Comparison of ENCODE assay signal across 20 cellular contexts in genomic region chr5:173499471-173500212, GRCh38.
DNase-seq lines count a peak whose midpoint lies in the region; ATAC-seq and TF ChIP-seq lines count a peak whose summit lies in the region.
"Had no signal": no experiment of that assay in that cellular context is flagged by ENCODE, and none has a peak within 500 bp of the region (broad histone marks: within the 10 kb centered on the region; RNA-seq: fewer than 3 reads in every experiment).

No MANE protein-coding gene starts in this region.

- TF ChIP-seq CTCF in GM23338 (conservative IDR thresholded peaks at IDR 0.05; ENCODE audit: low read depth in 2 of 2) (no peak), right atrium auricular region (IDR thresholded peaks at IDR 0.05) (no peak), sigmoid colon (IDR thresholded peaks at IDR 0.05) (no peak), nephron progenitor cell (IDR thresholded peaks at IDR 0.05) (no peak)

- H3K9me3 Mint-ChIP-seq in GM23338 (no peaks in the 10 kb centered on the region), nephron progenitor cell (no peaks in the 10 kb centered on the region)
- H3K9me3 Mint-ChIP-seq in activated naive CD8-positive, alpha-beta T cell treated with anti-CD3 and anti-CD28 coated beads, Interleukin-2, amount 50 U/mL, for 24 hours = no peaks in the 10 kb centered on the region
- H3K9me3 Mint-ChIP-seq: activated naive CD4-positive, alpha-beta T cell treated with anti-CD3 and anti-CD28 coated beads, Interleukin-2, amount 10 ng/mL, durations not matched to agents 7 days and 5 days; stimulated activated naive B cell treated with anti-CD40 and anti-IgM and Interleukin-4, amounts not matched to agents 10 μg/mL and 1 μg/mL and 100 μg/mL, for 72 hours had no signal

- peaks cover 5% of the 10 kb centered on the region; the same call in 1 of the 2 replicates for H3K9me2 ChIP-seq in GM23338 (ENCODE audit: insufficient read depth)

- peak overlapping the region; percentile 91; the same call in 1 of the 2 replicates for H2AFZ ChIP-seq in GM23338
- H2AFZ ChIP-seq: GM23248 had no signal

- H3K27me3 Mint-ChIP-seq in GM23338 (ENCODE audit: insufficient read depth, low read depth, poor library complexity) (peaks cover 10% of the 10 kb centered on the region), nephron progenitor cell (ENCODE audit: low read depth, poor library complexity) (no peaks in the 10 kb centered on the region)
- H3K27me3 Mint-ChIP-seq in activated naive CD8-positive, alpha-beta T cell treated with anti-CD3 and anti-CD28 coated beads, Interleukin-2, amount 50 U/mL, for 24 hours = peaks cover 3% of the 10 kb centered on the region
- H3K27me3 Mint-ChIP-seq: activated naive CD4-positive, alpha-beta T cell treated with anti-CD3 and anti-CD28 coated beads, Interleukin-2, amount 10 ng/mL, durations not matched to agents 7 days and 5 days had no signal

- no peaks in the 10 kb centered on the region for H3K79me2 ChIP-seq in GM23338 (replicated peaks; ENCODE audit: insufficient read depth)

- H3K4me3 Mint-ChIP-seq in GM23338 (no peak overlapping the region), nephron progenitor cell (no peak overlapping the region)
- H3K4me3 Mint-ChIP-seq in activated naive CD8-positive, alpha-beta T cell treated with anti-CD3 and anti-CD28 coated beads, Interleukin-2, amount 50 U/mL, for 24 hours = no peak overlapping the region
- H3K4me3 Mint-ChIP-seq: activated naive CD4-positive, alpha-beta T cell treated with anti-CD3 and anti-CD28 coated beads, Interleukin-2, amount 10 ng/mL, durations not matched to agents 7 days and 5 days; stimulated activated naive B cell treated with anti-CD40 and anti-IgM and Interleukin-4, amounts not matched to agents 10 μg/mL and 1 μg/mL and 100 μg/mL, for 72 hours had no signal

- 0 out of 2 replicates have a peak, but pooled peaks cover 2% of the 10 kb centered on the region for H3K4me1 ChIP-seq in GM23338 (ENCODE audit: insufficient read depth)
- H3K4me1 ChIP-seq in adipocyte (ENCODE audit: control insufficient read depth, insufficient read depth, low read length) = peaks cover 63% of the 10 kb centered on the region
- H3K4me1 ChIP-seq in right atrium auricular region = peaks cover 0 to 39% of the 10 kb centered on the region in 2 donors
- H3K4me1 ChIP-seq in sigmoid colon = peaks cover 0 to 54% (median 50%) of the 10 kb centered on the region in 4 donors

- no peaks in the 10 kb centered on the region for H3K36me3 ChIP-seq in GM23338 (ENCODE audit: insufficient read depth)
- H3K36me3 ChIP-seq in adipocyte (ENCODE audit: control insufficient read depth, insufficient read depth, low read length, severe bottlenecking) = no peaks in the 10 kb centered on the region
- H3K36me3 ChIP-seq in right atrium auricular region = no peaks in the 10 kb centered on the region
- H3K36me3 ChIP-seq in sigmoid colon = no peaks in the 10 kb centered on the region
- H3K36me3 ChIP-seq: WERI-Rb-1 had no signal

- ATAC-seq in GM23338 (no peak; the same call in 2 of the 3 replicates), HG02610 (IDR thresholded peaks at IDR 0.05; ENCODE audit: unreplicated experiment) (no peak)
- no peak for ATAC-seq in activated naive CD8-positive, alpha-beta T cell treated with anti-CD3 and anti-CD28 coated beads, Interleukin-2, amount 50 U/mL, for 24 hours
- ATAC-seq: stimulated activated naive B cell treated with anti-CD40 and anti-IgM and Interleukin-4, amounts not matched to agents 10 μg/mL and 1 μg/mL and 100 μg/mL, for 72 hours had no signal

- H3K9me3 ChIP-seq in adipocyte (ENCODE audit: control insufficient read depth, low read length) (no peaks in the 10 kb centered on the region), right atrium auricular region (no peaks in the 10 kb centered on the region), sigmoid colon (no peaks in the 10 kb centered on the region)

- 74 to 87% methylated on average over 14 of the region's 14 CpGs for whole genome bisulfite sequencing in sigmoid colon, 2 donors

- no peak overlapping the region for H3K4me2 ChIP-seq in GM23338

- H3K27ac Mint-ChIP-seq in GM23338 = no peak overlapping the region
- H3K27ac Mint-ChIP-seq in nephron progenitor cell = no peak overlapping the region
- no peak overlapping the region for H3K27ac Mint-ChIP-seq in activated naive CD8-positive, alpha-beta T cell treated with anti-CD3 and anti-CD28 coated beads, Interleukin-2, amount 50 U/mL, for 24 hours
- H3K27ac Mint-ChIP-seq: activated naive CD4-positive, alpha-beta T cell treated with anti-CD3 and anti-CD28 coated beads, Interleukin-2, amount 10 ng/mL, durations not matched to agents 7 days and 5 days; stimulated activated naive B cell treated with anti-CD40 and anti-IgM and Interleukin-4, amounts not matched to agents 10 μg/mL and 1 μg/mL and 100 μg/mL, for 72 hours had no signal

- no peak for TF ChIP-seq POLR2A in sigmoid colon (IDR thresholded peaks at IDR 0.05)

- DNase-seq in GM23338 (ENCODE audit: low spot score) = no peak
- DNase-seq in adipocyte (ENCODE audit: low read depth) = no peak
- DNase-seq in right atrium auricular region (ENCODE audit: low spot score) = peak; percentile 73
- DNase-seq in sigmoid colon = no peak
- no peak for DNase-seq in nephron progenitor cell
- DNase-seq in activated naive CD8-positive, alpha-beta T cell treated with anti-CD3 and anti-CD28 coated beads, Interleukin-2, amount 50 U/mL, for 24 hours = no peak
- no peak for DNase-seq in NCI-H1930 (lab: John Stamatoyannopoulos, UW)
- DNase-seq: activated CD4-positive, alpha-beta T cell treated with anti-CD3 and anti-CD28 coated beads, Interleukin-2, amount 50 U/mL, for 48 hours; activated naive CD4-positive, alpha-beta T cell treated with anti-CD3 and anti-CD28 coated beads, Interleukin-2, amount 10 ng/mL, durations not matched to agents 7 days and 5 days; activated T-cell treated with anti-CD3 and anti-CD28 coated beads, Interleukin-2, amount 50 U/mL, for 1 hour; cortex of kidney; DMS153; foreskin fibroblast; GM23248; Karpas-422; NK-92 treated with Interleukin-12 subunit alpha and Interleukin-12 subunit beta, amount 100 ng/mL, for 24 hours; stimulated activated CD4-positive, alpha-beta T cell treated with anti-CD3 and anti-CD28 coated beads, Interleukin-15, amount 100 ng/mL, for 24 hours; stimulated activated naive B cell treated with anti-CD40 and anti-IgM and Interleukin-4, amounts not matched to agents 10 μg/mL and 1 μg/mL and 100 μg/mL, for 72 hours; WERI-Rb-1 had no signal

- H3K27me3 ChIP-seq in GM23338 (ENCODE audit: insufficient read depth) (no peaks in the 10 kb centered on the region), adipocyte (replicated peaks; ENCODE audit: control insufficient read depth, insufficient read depth, low read length) (no peaks in the 10 kb centered on the region), right atrium auricular region (no peaks in the 10 kb centered on the region), sigmoid colon (no peaks in the 10 kb centered on the region)

- H3K4me3 ChIP-seq in GM23338 (no peak overlapping the region), adipocyte (ENCODE audit: low read length) (no peak overlapping the region), right atrium auricular region (no peak overlapping the region), sigmoid colon (no peak overlapping the region)

- H3K27ac ChIP-seq in GM23338 (ENCODE audit: low read depth) = no peak overlapping the region
- peak overlapping the region; percentile 81 to 90 for H3K27ac ChIP-seq in right atrium auricular region
- peak overlapping the region; percentile 55 to 87 (median 80) for H3K27ac ChIP-seq in sigmoid colon
- H3K27ac ChIP-seq: GM23248, WERI-Rb-1 had no signal

- TF ChIP-seq EP300 in sigmoid colon (IDR thresholded peaks at IDR 0.05) = no peak

- H3K4me1 Mint-ChIP-seq in GM23338 (peaks cover 11% of the 10 kb centered on the region), nephron progenitor cell (peaks cover 37% of the 10 kb centered on the region)
- no peaks in the 10 kb centered on the region for H3K4me1 Mint-ChIP-seq in activated naive CD8-positive, alpha-beta T cell treated with anti-CD3 and anti-CD28 coated beads, Interleukin-2, amount 50 U/mL, for 24 hours
- H3K4me1 Mint-ChIP-seq: activated naive CD4-positive, alpha-beta T cell treated with anti-CD3 and anti-CD28 coated beads, Interleukin-2, amount 10 ng/mL, durations not matched to agents 7 days and 5 days; stimulated activated naive B cell treated with anti-CD40 and anti-IgM and Interleukin-4, amounts not matched to agents 10 μg/mL and 1 μg/mL and 100 μg/mL, for 72 hours had no signal

- H3K36me3 Mint-ChIP-seq in GM23338 (ENCODE audit: low read depth) (no peaks in the 10 kb centered on the region), nephron progenitor cell (ENCODE audit: low read depth) (no peaks in the 10 kb centered on the region)
- H3K36me3 Mint-ChIP-seq in activated naive CD8-positive, alpha-beta T cell treated with anti-CD3 and anti-CD28 coated beads, Interleukin-2, amount 50 U/mL, for 24 hours (ENCODE audit: low read depth) = no peaks in the 10 kb centered on the region
- H3K36me3 Mint-ChIP-seq: activated naive CD4-positive, alpha-beta T cell treated with anti-CD3 and anti-CD28 coated beads, Interleukin-2, amount 10 ng/mL, durations not matched to agents 7 days and 5 days; stimulated activated naive B cell treated with anti-CD40 and anti-IgM and Interleukin-4, amounts not matched to agents 10 μg/mL and 1 μg/mL and 100 μg/mL, for 72 hours had no signal

- H4K20me1 ChIP-seq in GM23338 (replicated peaks; ENCODE audit: insufficient read depth) = no peaks in the 10 kb centered on the region

- intact Hi-C loops in sigmoid colon (cut with DNase I) = loop anchor here (5.0 kb wide), 3 partner anchors 73 to 207 kb away; partner anchors contain the start of gene STC2

- no peaks in the 10 kb centered on the region for H3F3A ChIP-seq in GM23338 (replicated peaks; ENCODE audit: low read depth)

- H3K9ac ChIP-seq in adipocyte (ENCODE audit: low read length) = peak overlapping the region; percentile 79
- H3K9ac ChIP-seq: GM23248 had no signal

TF ChIP-seq in GM23338, 12 proteins besides CTCF, POLR2A, EP300 and RAD21 (continues in another document):
- no peak for TF ChIP-seq ZNF114 (CRISPR knock-in tag; IDR thresholded peaks at IDR 0.05)
- no peak for TF ChIP-seq NANOG (IDR thresholded peaks at IDR 0.05; ENCODE audit: borderline replicate concordance)
